In the genomic region with DNA sequence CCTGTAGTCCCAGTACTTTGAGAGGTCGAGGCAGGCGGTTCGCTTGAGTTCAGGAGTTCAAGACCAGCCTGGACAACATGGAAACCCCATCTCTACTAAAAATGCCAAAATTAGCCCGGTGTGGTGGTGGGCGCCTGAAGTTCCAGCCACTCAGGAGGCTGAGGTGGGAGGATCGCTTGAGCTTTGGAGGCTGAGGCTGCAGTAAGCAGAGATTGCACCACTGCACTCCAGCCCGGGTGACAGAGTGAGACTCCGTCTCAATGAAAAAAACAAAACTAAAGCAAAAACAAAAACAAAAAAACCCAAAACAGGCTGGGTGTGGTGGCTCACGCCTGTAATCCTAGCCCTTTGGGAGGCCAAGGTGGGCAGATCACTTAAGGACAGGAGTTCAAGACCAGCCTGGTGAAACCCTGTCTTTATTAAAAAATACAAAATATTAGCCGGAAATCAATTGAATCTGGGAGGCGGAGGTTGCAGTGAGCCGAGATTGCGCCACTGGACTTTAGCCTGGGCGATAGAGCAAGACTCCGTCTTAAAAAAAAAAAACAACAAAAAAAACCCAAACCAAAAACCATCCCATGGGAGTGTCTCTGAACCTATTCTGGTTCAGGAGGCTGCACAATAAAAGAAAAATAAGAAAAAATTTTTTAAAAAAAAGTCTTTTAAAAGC, we compare ENCODE assay signal across 1 cellular context.
TF ChIP-seq lines count a peak whose summit lies in the region.

No MANE protein-coding gene starts in this region.

TF ChIP-seq in A549, 52 proteins besides CTCF, POLR2A, EP300 and RAD21:
- no peak for TF ChIP-seq KDM1A (IDR thresholded peaks at IDR 0.05; ENCODE audit: low read depth)
- TF ChIP-seq ZNF302 (CRISPR knock-in tag; IDR thresholded peaks at IDR 0.05): no peak
- no peak for TF ChIP-seq JUN (IDR thresholded peaks at IDR 0.05)
- TF ChIP-seq TFCP2L1 (CRISPR knock-in tag; IDR thresholded peaks at IDR 0.05): no peak
- TF ChIP-seq ESRRA (IDR thresholded peaks at IDR 0.05; ENCODE audit: borderline replicate concordance, low read length): no peak
- no peak for TF ChIP-seq FOSB (CRISPR knock-in tag; IDR thresholded peaks at IDR 0.05)
- no peak for TF ChIP-seq ZSCAN20 (CRISPR knock-in tag; IDR thresholded peaks at IDR 0.05)
